8 cellular contexts compared by ENCODE assay signal in genomic region chr7:40329601-40330153, GRCh38.
DNase-seq lines count a peak whose midpoint lies in the region; ATAC-seq and TF ChIP-seq lines count a peak whose summit lies in the region.

No MANE protein-coding gene starts in this region.

- intact Hi-C loops in Right ventricle myocardium superior (cut with DNase I) = loop anchor here (5.0 to 10.0 kb wide), 2 partner anchors 278 to 1365 kb away; no protein-coding TSS in a partner anchor
- intact Hi-C loops in left cardiac atrium (cut with DNase I) = loop anchor here in 1 of 2 donors (5.0 kb wide), 2 partner anchors 273 to 1378 kb away; no protein-coding TSS in a partner anchor
- intact Hi-C loops in lower leg skin (cut with DNase I; ENCODE audit: low total_unique reads) = loop anchor here (10.0 kb wide), 1 partner anchor 1395 kb away; no protein-coding TSS in a partner anchor

- no peak overlapping the region for H3K9ac ChIP-seq in NT2/D1 (ENCODE audit: insufficient read length, low read depth)

- DNase-seq in Right ventricle myocardium superior (no peak), left cardiac atrium (no peak), NT2/D1 (ENCODE audit: low read depth, low spot score) (peak; percentile 33), dedifferentiated amniotic fluid mesenchymal stem cell (ENCODE audit: extremely low spot score) (peak; percentile 64), lung microvascular endothelial cell (ENCODE audit: low read depth in 2 of 2) (peak; percentile 65 to 69), lower leg skin (ENCODE audit: low spot score in 2 of 2) (no peak)

- H3K4me3 ChIP-seq in NT2/D1 (ENCODE audit: insufficient read length, low read depth) (no peak overlapping the region), lower leg skin (ENCODE audit: low read depth, poor library complexity, severe bottlenecking) (no peak overlapping the region)

- WGBS in lower leg skin, 2 donors = 68 to 73% methylated on average over 1 of the region's 1 CpG

- no peak for TF ChIP-seq POLR2A in lower leg skin (IDR thresholded peaks at IDR 0.05)

- no peaks in the 10 kb centered on the region for H3K27me3 ChIP-seq in NT2/D1 (ENCODE audit: insufficient read depth, insufficient read length)

- H3K36me3 ChIP-seq in NT2/D1 (ENCODE audit: insufficient read depth, insufficient read length, low read length) = no peaks in the 10 kb centered on the region

- H3K9me3 ChIP-seq in NT2/D1 (ENCODE audit: insufficient read depth, low read length) = no peaks in the 10 kb centered on the region

- ATAC-seq in Right ventricle myocardium superior (ENCODE audit: poor library complexity) = peak; percentile 59
- no peak for ATAC-seq in left cardiac atrium
- peak; percentile 73 for ATAC-seq in HG03520 (IDR thresholded peaks at IDR 0.05; ENCODE audit: unreplicated experiment)
- no peak for ATAC-seq in HG03135 (IDR thresholded peaks at IDR 0.05; ENCODE audit: unreplicated experiment)

- H3K4me1 ChIP-seq in NT2/D1 (ENCODE audit: insufficient read depth, insufficient read length) = no peaks in the 10 kb centered on the region

- no peak for TF ChIP-seq CTCF in lower leg skin (IDR thresholded peaks at IDR 0.05)

Comparison
In these comparisons a context has a peak if more than half of its experiments do, and no peak if none do; other contexts are left out.
1. ATAC-seq: peak in Right ventricle myocardium superior (single experiment) and HG03520 (single experiment); none in left cardiac atrium (0 of 2) and HG03135 (single experiment).
2. DNase-seq: peak in NT2/D1 (single experiment), dedifferentiated amniotic fluid mesenchymal stem cell (single experiment) and lung microvascular endothelial cell (2 of 2); none in Right ventricle myocardium superior (single experiment), left cardiac atrium (single experiment) and lower leg skin (0 of 2).